In the genomic region with DNA sequence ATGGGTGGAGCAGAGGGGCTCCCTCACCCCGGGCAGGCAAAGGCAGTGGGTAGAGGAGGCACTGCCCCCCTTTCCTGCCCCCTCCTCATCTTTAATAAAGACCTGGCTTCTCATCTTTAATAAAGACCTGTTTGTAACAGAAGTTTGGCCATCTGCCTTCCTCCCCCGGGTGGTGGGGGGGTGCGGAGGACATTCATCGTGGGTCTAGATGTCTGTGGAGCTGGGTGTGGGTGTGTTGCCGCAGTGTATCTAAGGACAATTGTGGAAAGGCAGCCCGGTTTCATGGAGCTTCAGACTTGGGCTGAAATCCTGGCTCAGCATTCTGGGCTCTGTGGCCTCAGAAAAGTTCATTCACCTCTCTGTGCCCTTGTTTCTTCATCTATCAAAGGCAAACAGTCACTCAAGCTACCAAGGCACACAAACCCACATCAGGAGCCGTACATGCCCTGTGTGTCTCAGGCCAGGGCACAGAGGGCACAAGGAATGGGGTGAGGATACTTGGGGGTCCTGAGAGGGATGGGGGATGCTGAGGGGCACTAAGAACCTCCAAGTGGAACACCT, we compare ENCODE assay signal across 1 cellular context.
TF ChIP-seq lines count a peak whose summit lies in the region.

No MANE protein-coding gene starts in this region.

TF ChIP-seq in IMR-90, 13 proteins besides CTCF, POLR2A, EP300 and RAD21 (continued from another document):
- TF ChIP-seq, protein P1, sequence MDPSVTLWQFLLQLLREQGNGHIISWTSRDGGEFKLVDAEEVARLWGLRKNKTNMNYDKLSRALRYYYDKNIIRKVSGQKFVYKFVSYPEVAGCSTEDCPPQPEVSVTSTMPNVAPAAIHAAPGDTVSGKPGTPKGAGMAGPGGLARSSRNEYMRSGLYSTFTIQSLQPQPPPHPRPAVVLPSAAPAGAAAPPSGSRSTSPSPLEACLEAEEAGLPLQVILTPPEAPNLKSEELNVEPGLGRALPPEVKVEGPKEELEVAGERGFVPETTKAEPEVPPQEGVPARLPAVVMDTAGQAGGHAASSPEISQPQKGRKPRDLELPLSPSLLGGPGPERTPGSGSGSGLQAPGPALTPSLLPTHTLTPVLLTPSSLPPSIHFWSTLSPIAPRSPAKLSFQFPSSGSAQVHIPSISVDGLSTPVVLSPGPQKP (IDR thresholded peaks at IDR 0.05; ENCODE audit: borderline replicate concordance, low read depth, low read length) = no peak
- no peak for TF ChIP-seq NFE2L2 (IDR thresholded peaks at IDR 0.05; ENCODE audit: low read depth, low read length)
- TF ChIP-seq SMC3 (IDR thresholded peaks at IDR 0.05; ENCODE audit: low read depth, low read length) = no peak
TF ChIP-seq in IMR-90: peak in this region for 0.
